In the genomic region with DNA sequence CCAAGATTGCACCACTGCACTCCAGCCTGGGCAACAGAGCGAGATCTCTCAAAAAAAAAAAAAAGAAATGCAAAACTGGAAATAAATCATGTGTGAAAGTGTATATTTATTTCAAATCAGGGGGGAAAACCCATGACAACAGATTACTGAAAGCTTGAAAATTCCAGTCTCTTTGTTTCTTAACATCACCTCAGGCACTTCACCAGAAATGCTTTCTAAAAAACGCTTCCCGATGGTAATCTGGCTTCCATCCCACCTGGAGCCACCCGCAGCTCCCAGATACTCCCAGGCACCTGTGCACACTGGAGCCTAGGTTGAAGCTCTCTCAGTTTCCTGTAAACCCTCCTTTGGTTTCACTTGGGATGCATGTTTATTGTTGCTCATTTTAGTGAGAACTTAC, we compare ENCODE assay signal across 1 cellular context.
TF ChIP-seq lines count a peak whose summit lies in the region.

No MANE protein-coding gene starts in this region.

TF ChIP-seq in GM12878, 131 proteins besides CTCF, POLR2A, EP300 and RAD21 (continued from another document):
- TF ChIP-seq, protein P1, sequence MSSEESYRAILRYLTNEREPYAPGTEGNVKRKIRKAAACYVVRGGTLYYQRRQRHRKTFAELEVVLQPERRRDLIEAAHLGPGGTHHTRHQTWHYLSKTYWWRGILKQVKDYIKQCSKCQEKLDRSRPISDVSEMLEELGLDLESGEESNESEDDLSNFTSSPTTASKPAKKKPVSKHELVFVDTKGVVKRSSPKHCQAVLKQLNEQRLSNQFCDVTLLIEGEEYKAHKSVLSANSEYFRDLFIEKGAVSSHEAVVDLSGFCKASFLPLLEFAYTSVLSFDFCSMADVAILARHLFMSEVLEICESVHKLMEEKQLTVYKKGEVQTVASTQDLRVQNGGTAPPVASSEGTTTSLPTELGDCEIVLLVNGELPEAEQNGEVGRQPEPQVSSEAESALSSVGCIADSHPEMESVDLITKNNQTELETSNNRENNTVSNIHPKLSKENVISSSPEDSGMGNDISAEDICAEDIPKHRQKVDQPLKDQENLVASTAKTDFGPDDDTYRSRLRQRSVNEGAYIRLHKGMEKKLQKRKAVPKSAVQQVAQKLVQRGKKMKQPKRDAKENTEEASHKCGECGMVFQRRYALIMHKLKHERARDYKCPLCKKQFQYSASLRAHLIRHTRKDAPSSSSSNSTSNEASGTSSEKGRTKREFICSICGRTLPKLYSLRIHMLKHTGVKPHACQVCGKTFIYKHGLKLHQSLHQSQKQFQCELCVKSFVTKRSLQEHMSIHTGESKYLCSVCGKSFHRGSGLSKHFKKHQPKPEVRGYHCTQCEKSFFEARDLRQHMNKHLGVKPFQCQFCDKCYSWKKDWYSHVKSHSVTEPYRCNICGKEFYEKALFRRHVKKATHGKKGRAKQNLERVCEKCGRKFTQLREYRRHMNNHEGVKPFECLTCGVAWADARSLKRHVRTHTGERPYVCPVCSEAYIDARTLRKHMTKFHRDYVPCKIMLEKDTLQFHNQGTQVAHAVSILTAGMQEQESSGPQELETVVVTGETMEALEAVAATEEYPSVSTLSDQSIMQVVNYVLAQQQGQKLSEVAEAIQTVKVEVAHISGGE (CRISPR knock-in tag; IDR thresholded peaks at IDR 0.05), result no peak
- no peak for TF ChIP-seq STAT3 (IDR thresholded peaks at IDR 0.05; ENCODE audit: low read depth, low read length)
- 0 out of 4 replicates have a peak, but pooled peaks of 1 of the 2 experiments have one; percentile 8 for TF ChIP-seq IKZF2 (IDR thresholded peaks at IDR 0.05)
- no peak for TF ChIP-seq ESRRA (IDR thresholded peaks at IDR 0.05; ENCODE audit: low read length)
- peak; percentile 55; the same call in 1 of the 2 replicates for TF ChIP-seq EED (IDR thresholded peaks at IDR 0.05; ENCODE audit: low read depth)
